25 cellular contexts compared by ENCODE assay signal in the genomic region with DNA sequence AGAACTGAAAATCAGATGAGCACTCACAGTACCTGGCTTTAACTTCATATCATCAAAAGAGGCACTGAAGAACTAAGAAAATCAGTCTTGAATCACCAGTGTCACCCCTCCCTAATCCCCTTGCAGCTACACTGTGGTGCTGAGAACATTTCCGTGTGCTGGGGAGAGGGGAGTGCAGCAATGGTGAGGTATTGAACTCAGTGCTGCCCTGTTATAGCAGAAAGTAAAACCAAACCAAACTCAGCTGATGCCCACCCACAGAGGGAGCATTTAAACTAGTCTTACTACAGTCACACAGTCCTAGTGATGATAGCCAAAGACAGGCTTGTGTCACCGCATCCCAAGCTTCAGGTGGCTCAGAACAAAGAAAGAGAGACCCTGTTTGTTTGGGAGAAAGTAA.
DNase-seq lines count a peak whose midpoint lies in the region; ATAC-seq, FAIRE-seq and TF ChIP-seq lines count a peak whose summit lies in the region.
"Had no signal": no experiment of that assay in that cellular context is flagged by ENCODE, and none has a peak within 500 bp of the region (broad histone marks: within the 10 kb centered on the region; RNA-seq: fewer than 3 reads in every experiment).

No MANE protein-coding gene starts in this region.

- WGBS in thyroid gland, 2 donors: 50 to 59% methylated on average over 2 of the region's 2 CpGs

- H3K36me3 ChIP-seq in thyroid gland: no peaks in the 10 kb centered on the region
- H3K36me3 ChIP-seq: SJSA1 had no signal

- TF ChIP-seq CTCF in thyroid gland (IDR thresholded peaks at IDR 0.05): no peak

- TF ChIP-seq POLR2A in GM12891 (IDR thresholded peaks at IDR 0.05; ENCODE audit: low read depth, low read length) (no peak), thyroid gland (IDR thresholded peaks at IDR 0.05) (no peak)

- peak; percentile 57 for FAIRE-seq in GM12891 (lab: Jason Lieb, UNC)

- H3K4me1 ChIP-seq in thyroid gland: no peaks in the 10 kb centered on the region
- H3K4me1 ChIP-seq: SJSA1 had no signal

- no peaks in the 10 kb centered on the region for H3K27me3 ChIP-seq in thyroid gland
- H3K27me3 ChIP-seq: SJSA1 had no signal

- intact Hi-C loops in thyroid gland (cut with DNase I): no loop called here

- H3K4me3 ChIP-seq in thyroid gland (replicated peaks in 1 of 3): no peak overlapping the region
- H3K4me3 ChIP-seq: GM23248, SJSA1 had no signal

- H3K9me3 ChIP-seq in thyroid gland: peaks cover 4% of the 10 kb centered on the region
- H3K9me3 ChIP-seq: SJSA1 had no signal

- DNase-seq in GM12891 (ENCODE audit: insufficient read length, low spot score) (no peak), OCI-M1 (lab: John Stamatoyannopoulos, UW) (peak; percentile 45), thyroid gland (no peak), NK-92 (lab: John Stamatoyannopoulos, UW; ENCODE audit: unreplicated experiment) (no peak), NCI-H128 (lab: John Stamatoyannopoulos, UW; ENCODE audit: unreplicated experiment) (no peak)
- DNase-seq: 8988T; AML-193; C1 segment of cervical spinal cord; Calu3; CD8-positive, alpha-beta T cell; GDM1; GM23248; H9; Karpas-422; MV-4-11; NCI-H1105 treated with DMSO at 0.1 percent for 48 hours; NCI-H1694; NCI-H446; NCI-H526; T1000 had no signal

- no peak overlapping the region for H3K27ac ChIP-seq in thyroid gland
- H3K27ac ChIP-seq: GM23248, SJSA1 had no signal

- ATAC-seq in GM18870 (IDR thresholded peaks at IDR 0.05; ENCODE audit: unreplicated experiment) (peak; percentile 38), GM19395 (IDR thresholded peaks at IDR 0.05; ENCODE audit: unreplicated experiment) (peak; percentile 66)
- no peak for ATAC-seq in activated CD4-positive, CD25-positive, alpha-beta regulatory T cell treated with anti-CD3 and anti-CD28 coated beads, Interleukin-2, amount 50 U/mL, for 24 hours
- ATAC-seq: CD8-positive, alpha-beta T cell; Right ventricle myocardium inferior had no signal

TF ChIP-seq in GM12891, 5 proteins besides CTCF, POLR2A, EP300 and RAD21:
- TF ChIP-seq PAX5 (IDR thresholded peaks at IDR 0.05; ENCODE audit: insufficient read depth, low read length, severe bottlenecking): no peak
- TF ChIP-seq TAF1 (IDR thresholded peaks at IDR 0.05; ENCODE audit: low read depth, low read length): no peak
- no peak for TF ChIP-seq POLR2AphosphoS5 (IDR thresholded peaks at IDR 0.05; ENCODE audit: low read depth, low read length)
- TF ChIP-seq SPI1 (IDR thresholded peaks at IDR 0.05; ENCODE audit: low read depth, low read length): no peak
- TF ChIP-seq POU2F2 (IDR thresholded peaks at IDR 0.05; ENCODE audit: low read depth, low read length): no peak

Comparison
In these comparisons a context has a peak if more than half of its experiments do, and no peak if none do; other contexts are left out.
1. ATAC-seq: peak in GM18870 (single experiment) and GM19395 (single experiment); none in activated CD4-positive, CD25-positive, alpha-beta regulatory T cell treated with anti-CD3 and anti-CD28 coated beads, Interleukin-2, amount 50 U/mL, for 24 hours (0 of 2).